In genomic region chr3:66469220-66469640, GRCh38 we compare ENCODE assay signal across 9 cellular contexts. TPM values are rescaled to one million over a fixed set of nuclear protein-coding genes. Genes with fewer than 3 reads are reported as not detected.
DNase-seq lines count a peak whose midpoint lies in the region; ATAC-seq and TF ChIP-seq lines count a peak whose summit lies in the region.
"Had no signal": no experiment of that assay in that cellular context is flagged by ENCODE, and none has a peak within 500 bp of the region (broad histone marks: within the 10 kb centered on the region; RNA-seq: fewer than 3 reads in every experiment).

No MANE protein-coding gene starts in this region.

- H3K4me3 Mint-ChIP-seq in neural progenitor cell: no peak overlapping the region
- H3K4me3 Mint-ChIP-seq in endodermal cell: no peak overlapping the region

- no peaks in the 10 kb centered on the region for H3K27me3 Mint-ChIP-seq in neural progenitor cell (ENCODE audit: insufficient read depth, low read depth)
- H3K27me3 Mint-ChIP-seq in endodermal cell (ENCODE audit: insufficient read depth): no peaks in the 10 kb centered on the region

- 94 to 100% methylated on average over 4 of the region's 4 CpGs for WGBS in endodermal cell (ENCODE audit: insufficient coverage in 1 of 2, insufficient read length in 1 of 2), 2 experiments

- H3K27ac ChIP-seq in HEK293 (ENCODE audit: extremely low read depth, low read depth, low read length): no peak overlapping the region
- H3K27ac ChIP-seq in neural progenitor cell: no peak overlapping the region
- no peak overlapping the region for H3K27ac ChIP-seq in endodermal cell (ENCODE audit: low read depth, low read length)

- TF ChIP-seq CTCF in HEK293 (tag by site-specific recombination; IDR thresholded peaks at IDR 0.05): no peak
- no peak for TF ChIP-seq CTCF in neural progenitor cell (IDR thresholded peaks at IDR 0.05)
- no peak for TF ChIP-seq CTCF in endodermal cell (conservative IDR thresholded peaks at IDR 0.05)

- CTCF ChIA-PET in HEK293 (lab: Yijun Ruan, JAX): interaction anchor here (1.1 kb wide), 1 partner anchor 61 kb away, joined by 3 read pairs; no protein-coding TSS in a partner anchor

- H3K27me3 ChIP-seq in neural progenitor cell (no peaks in the 10 kb centered on the region), endodermal cell (ENCODE audit: control insufficient read depth, insufficient read depth, low read length, poor library complexity, severe bottlenecking) (no peaks in the 10 kb centered on the region)

- no peaks in the 10 kb centered on the region for H3K36me3 ChIP-seq in HEK293 (ENCODE audit: control insufficient read depth in 2 of 2, insufficient read depth in 1 of 2, low read length in 2 of 2)
- no peaks in the 10 kb centered on the region for H3K36me3 ChIP-seq in neural progenitor cell
- peaks cover 19% of the 10 kb centered on the region for H3K36me3 ChIP-seq in endodermal cell (ENCODE audit: control insufficient read depth, insufficient read depth, low read length)

- H3K4me3 ChIP-seq in HEK293 (ENCODE audit: low read depth, low read length) (no peak overlapping the region), neural progenitor cell (no peak overlapping the region), endodermal cell (ENCODE audit: low read length) (no peak overlapping the region)

- peaks cover 48% of the 10 kb centered on the region for H3F3A ChIP-seq in neural progenitor cell (ENCODE audit: low read depth)

- peaks cover 11% of the 10 kb centered on the region for H3K9me3 Mint-ChIP-seq in neural progenitor cell
- H3K9me3 Mint-ChIP-seq in endodermal cell: no peaks in the 10 kb centered on the region

- H3K9ac ChIP-seq in neural progenitor cell: no peak overlapping the region
- H3K9ac ChIP-seq in endodermal cell (ENCODE audit: extremely low read depth, low read length, poor library complexity, severe bottlenecking): no peak overlapping the region

- H4K20me1 ChIP-seq in neural progenitor cell (ENCODE audit: low read depth): peaks cover 100% of the 10 kb centered on the region

- H3K36me3 Mint-ChIP-seq in neural progenitor cell: peaks cover 24% of the 10 kb centered on the region
- H3K36me3 Mint-ChIP-seq in endodermal cell (ENCODE audit: low read depth): peaks cover 3% of the 10 kb centered on the region

- ATAC-seq in GM19035 (IDR thresholded peaks at IDR 0.05; ENCODE audit: unreplicated experiment): peak; percentile 61
- peak; percentile 64 for ATAC-seq in HG03575 (IDR thresholded peaks at IDR 0.05; ENCODE audit: extremely low read depth, insufficient number of reproducible peaks, low FRiP score, unreplicated experiment)
- ATAC-seq: HCT116 had no signal

- DNase-seq in neural progenitor cell (ENCODE audit: low spot score) (no peak), NCI-H1092 treated with DMSO at 0.1 percent for 48 hours (lab: John Stamatoyannopoulos, UW) (no peak), endodermal cell (no peak), NCI-H524 treated with DMSO at 0.1 percent for 48 hours (lab: John Stamatoyannopoulos, UW) (no peak)
- DNase-seq: SIG-M5 had no signal

- H3K27ac Mint-ChIP-seq in neural progenitor cell: no peak overlapping the region
- H3K27ac Mint-ChIP-seq in endodermal cell: no peak overlapping the region

- peaks cover 50% of the 10 kb centered on the region for H3K4me1 Mint-ChIP-seq in neural progenitor cell
- H3K4me1 Mint-ChIP-seq in endodermal cell: peaks cover 59% of the 10 kb centered on the region

- peaks cover 100% of the 10 kb centered on the region for H3K79me2 ChIP-seq in neural progenitor cell (ENCODE audit: low read depth)

- H2AFZ ChIP-seq in neural progenitor cell (replicated peaks): no peak overlapping the region

- H3K4me1 ChIP-seq in HEK293 (ENCODE audit: control insufficient read depth, insufficient read depth, low read length) (peaks cover 17% of the 10 kb centered on the region; the same call in 1 of the 2 replicates), neural progenitor cell (peaks cover 78% of the 10 kb centered on the region), endodermal cell (ENCODE audit: control insufficient read depth, insufficient read depth, low read length) (peaks cover 32% of the 10 kb centered on the region)

- H3K9me3 ChIP-seq in HEK293 (ENCODE audit: control insufficient read depth, insufficient read depth, low read depth, low read length) (no peaks in the 10 kb centered on the region), neural progenitor cell (ENCODE audit: low read depth) (no peaks in the 10 kb centered on the region), endodermal cell (ENCODE audit: control insufficient read depth, low read length) (no peaks in the 10 kb centered on the region)

- peak overlapping the region; percentile 9 for H3K4me2 ChIP-seq in neural progenitor cell

- POLR2A ChIA-PET in HEK293 (lab: Yijun Ruan, JAX): no interaction called here

TF ChIP-seq in HEK293, 187 proteins besides CTCF, POLR2A, EP300 and RAD21:
- TF ChIP-seq ZNF394 (tag by site-specific recombination; IDR thresholded peaks at IDR 0.05; ENCODE audit: borderline replicate concordance) (no peak), ZNF664 (tag by site-specific recombination; IDR thresholded peaks at IDR 0.05) (peak; percentile 69; the same call in 1 of the 2 replicates)

RNA-seq across cellular contexts. Expression of gene LRIG1, which starts 31.6 kb away (rescaled TPM):
- 169 and 184 TPM in 2 replicates for total RNA-seq in neural progenitor cell (ENCODE audit: low replicate concordance)
- 10 to 100 TPM; 37.5 to 42.3 TPM for total RNA-seq in endodermal cell
- 119 TPM for polyA plus RNA-seq in endodermal cell (2013, experiment 1 of 2)
- 96.5 TPM for polyA plus RNA-seq in endodermal cell (2013, experiment 2 of 2)
